12 cellular contexts compared by ENCODE assay signal in the genomic region with DNA sequence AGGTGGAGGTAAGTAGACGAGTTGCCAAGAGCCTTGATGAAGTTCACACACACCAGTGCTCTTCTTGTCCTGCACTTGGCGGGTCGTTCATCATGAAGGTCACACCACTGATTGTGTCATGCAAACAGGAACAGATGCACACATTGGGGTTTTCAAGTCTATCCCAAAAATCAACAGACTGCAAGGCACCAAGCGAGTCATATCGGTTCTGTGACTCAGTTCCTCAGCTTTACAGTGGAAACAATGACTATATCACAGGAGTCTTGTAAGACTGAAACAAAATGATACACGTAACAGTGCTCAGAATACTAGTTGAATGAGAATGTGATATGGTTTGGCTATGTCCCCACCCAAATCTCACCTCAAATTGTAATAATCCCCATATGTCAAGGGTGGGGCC.
DNase-seq lines count a peak whose midpoint lies in the region; ATAC-seq, FAIRE-seq and TF ChIP-seq lines count a peak whose summit lies in the region.
"Had no signal": no experiment of that assay in that cellular context is flagged by ENCODE, and none has a peak within 500 bp of the region (broad histone marks: within the 10 kb centered on the region; RNA-seq: fewer than 3 reads in every experiment).

No MANE protein-coding gene starts in this region.

- H3K4me3 ChIP-seq in astrocyte of the spinal cord (ENCODE audit: low read depth, low read length) = no peak overlapping the region
- H3K4me3 ChIP-seq: ascending aorta had no signal

- no peak for FAIRE-seq in frontal cortex (lab: Jason Lieb, UNC)
- FAIRE-seq: GM18507 had no signal

- DNase-seq in EL (peak; percentile 39), M059J (ENCODE audit: low read depth) (peak; percentile 37), astrocyte of the spinal cord (ENCODE audit: low read depth, low spot score) (peak; percentile 26), frontal cortex (ENCODE audit: low spot score in 2 of 2) (no peak), NCI-H345 treated with DMSO at 0.1 percent for 48 hours (lab: John Stamatoyannopoulos, UW; ENCODE audit: unreplicated experiment) (no peak)
- DNase-seq in stimulated activated CD4-positive, alpha-beta T cell treated with anti-CD3 and anti-CD28 coated beads, Interleukin-4, amount 100 ng/mL, for 24 hours = peak; percentile 64
- DNase-seq: DMS79, NCI-H510A treated with DMSO at 0.1 percent for 48 hours, SIG-M5 had no signal

- TF ChIP-seq CTCF in astrocyte of the spinal cord (IDR thresholded peaks at IDR 0.05; ENCODE audit: low read depth, low read length) = no peak

- in situ Hi-C loops in astrocyte of the spinal cord (cut with HindIII; ENCODE audit: low sequenced_read_pairs) = no loop called here

- ATAC-seq in HG02981 (IDR thresholded peaks at IDR 0.05; ENCODE audit: unreplicated experiment) = no peak

Comparison
In these comparisons a context has a peak if more than half of its experiments do, and no peak if none do; other contexts are left out.
1. DNase-seq: peak in EL (single experiment), M059J (single experiment), astrocyte of the spinal cord (single experiment) and stimulated activated CD4-positive, alpha-beta T cell treated with anti-CD3 and anti-CD28 coated beads, Interleukin-4, amount 100 ng/mL, for 24 hours (single experiment); none in frontal cortex (0 of 2) and NCI-H345 treated with DMSO at 0.1 percent for 48 hours (single experiment).